In genomic region chr1:83704350-83704749, GRCh38 we compare ENCODE assay signal across 15 cellular contexts.
"Had no signal": no experiment of that assay in that cellular context is flagged by ENCODE, and none has a peak within 500 bp of the region (broad histone marks: within the 10 kb centered on the region; RNA-seq: fewer than 3 reads in every experiment).

No MANE protein-coding gene starts in this region.

- H3K4me3 ChIP-seq: lung, suprapubic skin had no signal

- H3K27me3 Mint-ChIP-seq: activated naive CD4-positive, alpha-beta T cell treated with anti-CD3 and anti-CD28 coated beads, Interleukin-2, amount 10 ng/mL, durations not matched to agents 7 days and 5 days; effector memory CD8-positive, alpha-beta T cell had no signal

- H3K27me3 ChIP-seq: suprapubic skin had no signal

- H3K9me3 ChIP-seq: suprapubic skin had no signal

- H3K4me1 Mint-ChIP-seq: naive B cell had no signal

- H3K36me3 Mint-ChIP-seq: naive B cell had no signal

- H3K27ac ChIP-seq: epithelial cell of prostate, suprapubic skin had no signal

- H3K4me1 ChIP-seq: suprapubic skin had no signal

- DNase-seq: activated naive CD4-positive, alpha-beta T cell treated with anti-CD3 and anti-CD28 coated beads, Interleukin-2, amount 10 ng/mL, durations not matched to agents 7 days and 5 days; dermis blood vessel endothelial cell; effector memory CD8-positive, alpha-beta T cell; head of caudate nucleus; left colon; naive B cell; retina; stimulated activated CD4-positive, alpha-beta T cell treated with anti-CD3 and anti-CD28 coated beads, Interleukin-15, amount 100 ng/mL, for 24 hours; stimulated activated CD4-positive, alpha-beta T cell treated with anti-CD3 and anti-CD28 coated beads, Interleukin-4, amount 100 ng/mL, for 1 hour; stimulated activated naive CD4-positive, alpha-beta T cell; trophoblast cell had no signal

- ATAC-seq: effector memory CD8-positive, alpha-beta T cell; left colon had no signal

- H3K4me3 Mint-ChIP-seq: activated naive CD4-positive, alpha-beta T cell treated with anti-CD3 and anti-CD28 coated beads, Interleukin-2, amount 10 ng/mL, durations not matched to agents 7 days and 5 days; effector memory CD8-positive, alpha-beta T cell; naive B cell; T-helper 2 cell treated with Interferon-gamma antibody and Interleukin-4, amounts not matched to agents 5 μg/mL and 100 μg/mL, for 36 hours had no signal

- H3K36me3 ChIP-seq: suprapubic skin had no signal

- H3K27ac Mint-ChIP-seq: activated naive CD4-positive, alpha-beta T cell treated with anti-CD3 and anti-CD28 coated beads, Interleukin-2, amount 10 ng/mL, durations not matched to agents 7 days and 5 days; effector memory CD8-positive, alpha-beta T cell; naive B cell; T-helper 2 cell treated with Interferon-gamma antibody and Interleukin-4, amounts not matched to agents 5 μg/mL and 100 μg/mL, for 36 hours had no signal
